ENCODE assay signal across 1 cellular context in genomic region chr5:34459908-34460307, GRCh38.
TF ChIP-seq lines count a peak whose summit lies in the region.

No MANE protein-coding gene starts in this region.

TF ChIP-seq in HepG2, 621 proteins besides CTCF, POLR2A, EP300 and RAD21 (continued from another document):
- TF ChIP-seq SMARCC2 (IDR thresholded peaks at IDR 0.05): no peak
